In the genomic region with DNA sequence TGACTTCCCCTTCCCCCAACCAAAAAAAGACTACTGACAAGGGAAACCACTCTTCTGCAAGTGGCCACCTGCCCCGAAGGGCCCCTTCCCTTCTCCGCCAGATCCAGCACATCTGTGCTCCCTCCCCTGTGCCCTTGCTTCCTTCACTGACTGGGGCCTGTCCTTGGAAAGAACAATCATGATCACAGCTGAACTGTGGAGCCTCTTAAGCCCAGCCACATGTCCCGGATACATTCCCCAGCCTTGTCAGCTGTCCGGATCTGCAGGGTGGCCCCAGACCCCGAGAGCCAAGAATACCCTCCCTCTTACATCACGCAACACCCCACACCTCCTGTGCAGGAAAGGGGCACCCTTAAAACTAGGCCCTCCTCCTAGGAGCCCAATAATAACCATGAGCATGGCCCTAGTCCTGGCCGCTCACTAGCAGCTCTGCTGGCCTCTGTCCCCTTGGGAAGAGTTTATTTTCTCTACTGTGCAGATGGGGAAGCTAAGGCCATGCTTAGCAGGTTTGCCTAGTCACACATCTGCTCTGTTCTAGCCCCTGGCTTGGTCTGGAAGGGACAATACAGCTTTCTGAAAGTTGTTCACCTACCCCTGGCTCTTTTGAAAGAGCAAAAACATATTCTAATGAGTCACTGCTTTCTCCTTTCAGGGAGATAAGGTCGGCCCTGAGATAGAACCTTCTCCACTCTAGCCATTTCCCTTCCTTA, we compare ENCODE assay signal across 10 cellular contexts. TPM values are rescaled to one million over a fixed set of nuclear protein-coding genes. Genes with fewer than 3 reads are reported as not detected.
DNase-seq lines count a peak whose midpoint lies in the region; ATAC-seq and TF ChIP-seq lines count a peak whose summit lies in the region.
"Had no signal": no experiment of that assay in that cellular context is flagged by ENCODE, and none has a peak within 500 bp of the region (broad histone marks: within the 10 kb centered on the region; RNA-seq: fewer than 3 reads in every experiment).

No MANE protein-coding gene starts in this region.

- H3K36me3 Mint-ChIP-seq in Caco-2 (ENCODE audit: insufficient read depth, unreplicated experiment) (peaks cover 2% of the 10 kb centered on the region), nephron (ENCODE audit: low read depth) (no peaks in the 10 kb centered on the region)

- no TSS peak for BruUV-seq in Caco-2 (replicated peaks; lab: Mats Ljungman, UMichigan)

- no peaks in the 10 kb centered on the region for H3K9me3 ChIP-seq in Caco-2

- POLR2A ChIA-PET in Caco-2 (lab: Charles Lee) = no interaction called here

- no peaks in the 10 kb centered on the region for H3K36me3 ChIP-seq in Caco-2 (ENCODE audit: control insufficient read depth, insufficient read depth, low read length)

- no peaks in the 10 kb centered on the region for H3K9me3 Mint-ChIP-seq in Caco-2 (ENCODE audit: unreplicated experiment)
- no peaks in the 10 kb centered on the region for H3K9me3 Mint-ChIP-seq in nephron

- H3K27me3 ChIP-seq in Caco-2 (replicated peaks; ENCODE audit: control insufficient read depth, insufficient read depth, low read length) = no peaks in the 10 kb centered on the region

- no peak for ATAC-seq in HG03439 (IDR thresholded peaks at IDR 0.05; ENCODE audit: unreplicated experiment)
- ATAC-seq: activated CD8-positive, alpha-beta T cell treated with anti-CD3 and anti-CD28 coated beads, Interleukin-2, amount 10 ng/mL, durations not matched to agents 7 days and 5 days had no signal

- H3K27ac Mint-ChIP-seq in Caco-2 (ENCODE audit: unreplicated experiment) (peak overlapping the region; percentile 74), nephron (peak overlapping the region; percentile 17 to 65 (median 62))
- H3K27ac Mint-ChIP-seq: activated CD8-positive, alpha-beta T cell treated with anti-CD3 and anti-CD28 coated beads, Interleukin-2, amount 10 ng/mL, durations not matched to agents 7 days and 5 days had no signal

- intact Hi-C loops in Caco-2 (cut with micrococcal nuclease; ENCODE audit: unreplicated experiment) (loop anchor here (5.0 kb wide), 2 partner anchors 154 to 169 kb away; no protein-coding TSS in a partner anchor), head of caudate nucleus (cut with DNase I) (no loop called here)

- TF ChIP-seq CTCF in Caco-2 (IDR thresholded peaks at IDR 0.05; ENCODE audit: insufficient read depth in 1 of 2, low read depth in 1 of 2, low read length in 1 of 2, severe bottlenecking in 1 of 2, unreplicated experiment in 1 of 2) (no peak), nephron (IDR thresholded peaks at IDR 0.05; ENCODE audit: unreplicated experiment in 3 of 3) (no peak)

- H3K4me3 ChIP-seq in Caco-2 (ENCODE audit: low read depth, low read length) = no peak overlapping the region

- CTCF ChIA-PET in Caco-2 (lab: Charles Lee) = interaction anchor here (1.2 kb wide), 1 partner anchor 228 kb away, joined by 4 read pairs; no protein-coding TSS in a partner anchor

- no peak for DNase-seq in Caco-2
- DNase-seq in NOMO-1 treated with DMSO at 0.1 percent for 48 hours (lab: John Stamatoyannopoulos, UW; ENCODE audit: unreplicated experiment) = peak; percentile 22
- DNase-seq in epidermal melanocyte (ENCODE audit: insufficient read length, low spot score) = peak; percentile 1
- DNase-seq in cerebellum (ENCODE audit: low spot score) = no peak
- no peak for DNase-seq in NCI-H774 (lab: John Stamatoyannopoulos, UW)
- no peak for DNase-seq in head of caudate nucleus
- DNase-seq: activated CD8-positive, alpha-beta T cell treated with anti-CD3 and anti-CD28 coated beads, Interleukin-2, amount 10 ng/mL, durations not matched to agents 7 days and 5 days; NCI-H2081 had no signal

- no peaks in the 10 kb centered on the region for H3K27me3 Mint-ChIP-seq in Caco-2 (ENCODE audit: insufficient read depth, unreplicated experiment)
- peaks cover 12% of the 10 kb centered on the region for H3K27me3 Mint-ChIP-seq in nephron (ENCODE audit: low read depth)

- H3K4me1 ChIP-seq in Caco-2 = peaks cover 30% of the 10 kb centered on the region

- H3K4me1 Mint-ChIP-seq in Caco-2 (ENCODE audit: low read depth, unreplicated experiment) (peaks cover 28% of the 10 kb centered on the region), nephron (peaks cover 81% of the 10 kb centered on the region)

- H3K4me3 Mint-ChIP-seq in Caco-2 (ENCODE audit: unreplicated experiment) (peak overlapping the region; percentile 22), nephron (peak overlapping the region; percentile 60 to 74 (median 62))
- H3K4me3 Mint-ChIP-seq: activated CD8-positive, alpha-beta T cell treated with anti-CD3 and anti-CD28 coated beads, Interleukin-2, amount 10 ng/mL, durations not matched to agents 7 days and 5 days had no signal

RNA-seq across cellular contexts. Expression of a gene that starts 3.8 kb away (rescaled TPM):
- total RNA-seq in Caco-2 (2022) (7.7 and 8.3 TPM in 2 replicates), cerebellum (13.5 TPM)

Comparison
In these comparisons a context has a peak if more than half of its experiments do, and no peak if none do; other contexts are left out.
1. DNase-seq: peak in NOMO-1 treated with DMSO at 0.1 percent for 48 hours (single experiment) and epidermal melanocyte (single experiment); none in Caco-2 (0 of 2), cerebellum (single experiment), NCI-H774 (single experiment) and head of caudate nucleus (0 of 42).